In genomic region chr17:77455111-77455877, GRCh38 we compare ENCODE assay signal across 9 cellular contexts.
DNase-seq lines count a peak whose midpoint lies in the region; ATAC-seq and TF ChIP-seq lines count a peak whose summit lies in the region.
"Had no signal": no experiment of that assay in that cellular context is flagged by ENCODE, and none has a peak within 500 bp of the region (broad histone marks: within the 10 kb centered on the region; RNA-seq: fewer than 3 reads in every experiment).

No MANE protein-coding gene starts in this region.

- H3K27me3 ChIP-seq in cardiac muscle cell (no peaks in the 10 kb centered on the region), right cardiac atrium (ENCODE audit: control insufficient read depth, insufficient read depth) (no peaks in the 10 kb centered on the region), body of pancreas (no peaks in the 10 kb centered on the region), upper lobe of right lung (no peaks in the 10 kb centered on the region)

- DNase-seq in cardiac muscle cell (ENCODE audit: low read depth in 1 of 2, low spot score in 1 of 2), result peak in 1 of 2 donors; percentile 98
- DNase-seq in right cardiac atrium, result no peak
- no peak for DNase-seq in body of pancreas
- DNase-seq in mesothelial cell of epicardium (ENCODE audit: low spot score in 2 of 2, unreplicated experiment in 2 of 2), result no peak
- no peak for DNase-seq in upper lobe of right lung
- DNase-seq in SHP77 treated with DMSO at 0.1 percent for 48 hours (lab: John Stamatoyannopoulos, UW), result no peak
- no peak for DNase-seq in NCI-H1417 (lab: John Stamatoyannopoulos, UW)
- DNase-seq: KG1 had no signal

- H3K27ac ChIP-seq in cardiac muscle cell (peak overlapping the region; percentile 96), right cardiac atrium (ENCODE audit: low read length) (no peak overlapping the region), body of pancreas (peak overlapping the region; percentile 42 to 89 (median 86)), upper lobe of right lung (no peak overlapping the region)

- intact Hi-C loops in right cardiac atrium (cut with DNase I), result no loop called here
- intact Hi-C loops in body of pancreas (cut with DNase I), result no loop called here
- intact Hi-C loops in upper lobe of right lung (cut with DNase I), result no loop called here

- no peak for TF ChIP-seq POLR2A in body of pancreas (IDR thresholded peaks at IDR 0.05)

- H3K27me3 Mint-ChIP-seq in mesothelial cell of epicardium (ENCODE audit: low read depth), result no peaks in the 10 kb centered on the region

- WGBS in right cardiac atrium, result 80% methylated on average over 24 of the region's 24 CpGs
- WGBS in body of pancreas, 2 donors, result 64 to 84% methylated on average over 17 to 23 of the region's 24 CpGs

- H3K9me3 ChIP-seq in cardiac muscle cell (ENCODE audit: low read depth), result no peaks in the 10 kb centered on the region
- no peaks in the 10 kb centered on the region for H3K9me3 ChIP-seq in right cardiac atrium (ENCODE audit: control insufficient read depth, low read length)
- no peaks in the 10 kb centered on the region for H3K9me3 ChIP-seq in body of pancreas
- no peaks in the 10 kb centered on the region for H3K9me3 ChIP-seq in upper lobe of right lung

- H3K4me3 ChIP-seq in cardiac muscle cell, result no peak overlapping the region
- H3K4me3 ChIP-seq in right cardiac atrium (ENCODE audit: low read length), result no peak overlapping the region
- no peak overlapping the region for H3K4me3 ChIP-seq in body of pancreas
- H3K4me3 ChIP-seq in upper lobe of right lung, result peak overlapping the region; percentile 65

- H3K4me1 ChIP-seq in cardiac muscle cell (ENCODE audit: low read depth), result peaks cover 69% of the 10 kb centered on the region
- peaks cover 16% of the 10 kb centered on the region for H3K4me1 ChIP-seq in right cardiac atrium (ENCODE audit: control insufficient read depth, insufficient read depth, low read length)
- peaks cover 76% of the 10 kb centered on the region for H3K4me1 ChIP-seq in body of pancreas
- peaks cover 60% of the 10 kb centered on the region for H3K4me1 ChIP-seq in upper lobe of right lung

- TF ChIP-seq CTCF in cardiac muscle cell (IDR thresholded peaks at IDR 0.05; ENCODE audit: low read depth, low read length) (no peak), body of pancreas (IDR thresholded peaks at IDR 0.05) (no peak), mesothelial cell of epicardium (IDR thresholded peaks at IDR 0.05; ENCODE audit: unreplicated experiment) (no peak), upper lobe of right lung (IDR thresholded peaks at IDR 0.05) (no peak)

- peak overlapping the region; percentile 84 for H3K27ac Mint-ChIP-seq in mesothelial cell of epicardium

- no peaks in the 10 kb centered on the region for H3K36me3 Mint-ChIP-seq in mesothelial cell of epicardium

- H3K4me1 Mint-ChIP-seq in mesothelial cell of epicardium, result peaks cover 74% of the 10 kb centered on the region

- H3K9me3 Mint-ChIP-seq in mesothelial cell of epicardium, result no peaks in the 10 kb centered on the region

- H3K36me3 ChIP-seq in cardiac muscle cell (no peaks in the 10 kb centered on the region), body of pancreas (replicated peaks in 1 of 2; ENCODE audit: insufficient read depth in 1 of 2, low read depth in 2 of 2) (no peaks in the 10 kb centered on the region), upper lobe of right lung (no peaks in the 10 kb centered on the region)

- no peak for ATAC-seq in right cardiac atrium
- no peak for ATAC-seq in body of pancreas
- ATAC-seq in upper lobe of right lung, result no peak
- ATAC-seq in HG03521 (IDR thresholded peaks at IDR 0.05; ENCODE audit: unreplicated experiment), result no peak

- H3K4me3 Mint-ChIP-seq in mesothelial cell of epicardium, result peak overlapping the region; percentile 48

Comparison
In these comparisons a context has a peak if more than half of its experiments do, and no peak if none do; other contexts are left out.
1. H3K27ac ChIP-seq: peak in cardiac muscle cell (single experiment) and body of pancreas (4 of 4); none in right cardiac atrium (single experiment) and upper lobe of right lung (single experiment).